22 cellular contexts compared by ENCODE assay signal in the genomic region with DNA sequence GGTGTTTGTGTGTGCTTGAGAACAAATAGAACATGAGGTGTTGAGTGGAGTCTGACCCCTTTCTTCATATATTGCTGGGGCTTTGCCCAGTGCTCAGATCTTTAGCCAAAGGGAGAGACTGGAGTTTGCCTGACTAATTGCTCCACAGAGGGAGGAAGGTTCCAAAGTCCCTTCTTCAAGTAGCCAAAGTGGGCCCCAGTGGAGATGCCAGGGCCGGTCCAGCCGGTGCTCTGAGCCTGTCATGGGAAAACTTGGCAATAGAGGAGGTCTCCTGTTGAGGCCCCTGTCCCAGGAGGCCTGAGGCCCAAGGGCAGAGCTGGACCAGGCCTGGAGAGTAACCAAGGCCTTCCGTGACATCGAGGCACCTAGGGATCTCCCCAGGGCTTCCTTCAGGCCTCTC.
DNase-seq lines count a peak whose midpoint lies in the region; ATAC-seq, FAIRE-seq and TF ChIP-seq lines count a peak whose summit lies in the region.
"Had no signal": no experiment of that assay in that cellular context is flagged by ENCODE, and none has a peak within 500 bp of the region (broad histone marks: within the 10 kb centered on the region; RNA-seq: fewer than 3 reads in every experiment).

No MANE protein-coding gene starts in this region.

- no peaks in the 10 kb centered on the region for H3K79me2 ChIP-seq in hepatocyte

- DNase-seq in left cardiac atrium, result no peak
- DNase-seq in cardiac septum (ENCODE audit: low spot score), result no peak
- peak; percentile 67 for DNase-seq in hepatocyte (ENCODE audit: low spot score)
- DNase-seq in omental fat pad (ENCODE audit: low spot score), result no peak
- no peak for DNase-seq in nucleus accumbens (lab: John Stamatoyannopoulos, UW)
- DNase-seq in lower leg skin (ENCODE audit: low spot score in 2 of 2), result no peak
- no peak for DNase-seq in H54 (ENCODE audit: insufficient read length, low spot score)
- no peak for DNase-seq in DMS79 treated with DMSO at 0.1 percent for 48 hours (lab: John Stamatoyannopoulos, UW)
- DNase-seq: Calu3; CD8-positive, alpha-beta T cell; DMS153; GOT3; HCEC 1CT; KBM-7; NCI-H2029; NCI-H510A; NCI-H69; SHP77 treated with DMSO at 0.1 percent for 48 hours had no signal

- H3K36me3 ChIP-seq in hepatocyte (replicated peaks; ENCODE audit: insufficient read depth, low read depth), result no peaks in the 10 kb centered on the region

- intact Hi-C loops in left cardiac atrium (cut with DNase I), result no loop called here
- intact Hi-C loops in cardiac septum (cut with DNase I), result no loop called here
- intact Hi-C loops in lower leg skin (cut with DNase I; ENCODE audit: low total_unique reads), result no loop called here

- H3K4me1 ChIP-seq in hepatocyte (ENCODE audit: insufficient read depth), result peaks cover 25% of the 10 kb centered on the region

- peaks cover 11% of the 10 kb centered on the region for H3K27me3 ChIP-seq in hepatocyte

- TF ChIP-seq CTCF in hepatocyte (IDR thresholded peaks at IDR 0.05; ENCODE audit: poor library complexity) (no peak), omental fat pad (IDR thresholded peaks at IDR 0.05) (no peak), lower leg skin (IDR thresholded peaks at IDR 0.05) (no peak)

- WGBS in hepatocyte (ENCODE audit: low lambda C conversion rate, missing lambda C conversion rate), result 79% methylated on average over 4 of the region's 4 CpGs
- 70 to 76% methylated on average over 4 of the region's 4 CpGs for WGBS in lower leg skin, 2 donors

- H3K4me3 ChIP-seq in hepatocyte (no peak overlapping the region), lower leg skin (ENCODE audit: low read depth, poor library complexity, severe bottlenecking) (no peak overlapping the region)

- TF ChIP-seq POLR2A in lower leg skin (IDR thresholded peaks at IDR 0.05) (no peak), H54 (IDR thresholded peaks at IDR 0.05; ENCODE audit: low read depth, low read length) (no peak)

- no peaks in the 10 kb centered on the region for H3K9me3 ChIP-seq in hepatocyte (ENCODE audit: low read depth)

- peak overlapping the region; percentile 85 for H3K27ac ChIP-seq in hepatocyte
- H3K27ac ChIP-seq: 22Rv1, C4-2B had no signal

- no peaks in the 10 kb centered on the region for H4K20me1 ChIP-seq in hepatocyte (ENCODE audit: insufficient read depth, poor library complexity, severe bottlenecking)

- H2AFZ ChIP-seq in hepatocyte, result no peak overlapping the region

- no peaks in the 10 kb centered on the region for H3K9me2 ChIP-seq in hepatocyte (replicated peaks; ENCODE audit: insufficient read depth)

- ATAC-seq in left cardiac atrium (peak; percentile 21 to 29), omental fat pad (ENCODE audit: low FRiP score) (peak; percentile 44)
- ATAC-seq: CD8-positive, alpha-beta T cell; Panc1 had no signal

- H3K4me2 ChIP-seq in hepatocyte, result no peak overlapping the region

- no peak for FAIRE-seq in H54 (lab: Jason Lieb, UNC)
- FAIRE-seq: GM18507 had no signal
